15 cellular contexts compared by ENCODE assay signal in the genomic region with DNA sequence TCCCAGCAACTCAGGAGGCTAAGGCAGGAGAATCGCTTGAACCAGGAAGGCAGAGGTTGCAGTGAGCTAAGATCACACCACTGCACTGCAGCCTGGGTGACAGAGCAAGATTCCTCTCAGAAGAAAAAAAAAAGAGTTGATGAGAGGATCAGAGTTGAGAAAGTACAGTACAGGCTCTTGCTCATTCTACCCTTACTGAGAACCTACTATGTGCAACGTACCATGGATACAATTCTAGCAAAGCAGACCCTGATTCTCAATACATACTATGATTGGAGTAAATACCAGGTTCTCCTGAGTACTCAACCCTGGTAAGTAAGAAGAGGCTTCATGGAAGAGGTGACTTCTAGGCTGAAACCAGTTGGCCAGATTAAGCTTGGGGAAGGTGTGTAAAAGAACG. TPM values are rescaled to one million over a fixed set of nuclear protein-coding genes. Genes with fewer than 3 reads are reported as not detected.
DNase-seq lines count a peak whose midpoint lies in the region; ATAC-seq, FAIRE-seq and TF ChIP-seq lines count a peak whose summit lies in the region.
"Had no signal": no experiment of that assay in that cellular context is flagged by ENCODE, and none has a peak within 500 bp of the region (broad histone marks: within the 10 kb centered on the region; RNA-seq: fewer than 3 reads in every experiment).

No MANE protein-coding gene starts in this region.

- ATAC-seq in activated CD4-positive, alpha-beta T cell treated with anti-CD3 and anti-CD28 coated beads for 36 hours: no peak
- ATAC-seq in Panc1 (no peak), HG02763 (IDR thresholded peaks at IDR 0.05; ENCODE audit: unreplicated experiment) (no peak)

- peaks cover 32% of the 10 kb centered on the region for H3K36me3 Mint-ChIP-seq in activated CD4-positive, alpha-beta T cell treated with anti-CD3 and anti-CD28 coated beads for 36 hours (ENCODE audit: low read depth)
- H3K36me3 Mint-ChIP-seq in dendritic cell treated with granulocyte-macrophage colony-stimulating factor and Interleukin-4, amounts not matched to agents 40 ng/mL and 50 ng/mL, for 4 days (ENCODE audit: low read depth): peaks cover 48% of the 10 kb centered on the region
- H3K36me3 Mint-ChIP-seq in progenitor cell of endocrine pancreas (ENCODE audit: insufficient read depth): peaks cover 10% of the 10 kb centered on the region

- peaks cover 25% of the 10 kb centered on the region for H3K4me1 ChIP-seq in Panc1 (ENCODE audit: control insufficient read depth, insufficient read depth, low read length)

- TF ChIP-seq POLR2A in GM12892 (IDR thresholded peaks at IDR 0.05; ENCODE audit: low read depth, low read length): no peak

- H3K27me3 ChIP-seq in Panc1 (ENCODE audit: control insufficient read depth, insufficient read depth, low read length): no peaks in the 10 kb centered on the region

- H3K9me3 ChIP-seq in Panc1 (ENCODE audit: control insufficient read depth, insufficient read depth, low read depth, low read length): no peaks in the 10 kb centered on the region

- H3K27ac ChIP-seq in Panc1 (ENCODE audit: low read length): peak overlapping the region; percentile 94

- POLR2A ChIA-PET in activated CD4-positive, alpha-beta T cell treated with anti-CD3 and anti-CD28 coated beads for 36 hours (lab: Charles Lee): interaction anchor here (2.3 kb wide), 1 partner anchor 15 kb away, joined by 19 read pairs; no protein-coding TSS in a partner anchor
- POLR2A ChIA-PET in Panc1 (lab: Charles Lee): no interaction called here

- no peak for DNase-seq in activated CD4-positive, alpha-beta T cell treated with anti-CD3 and anti-CD28 coated beads for 36 hours
- DNase-seq in activated CD4-positive, alpha-beta T cell treated with anti-CD3 and anti-CD28 coated beads for 4 hours: no peak
- DNase-seq in Panc1 (ENCODE audit: low read depth, low spot score) (no peak), progenitor cell of endocrine pancreas (ENCODE audit: low spot score, unreplicated experiment) (no peak), anterior cingulate cortex (lab: John Stamatoyannopoulos, UW) (no peak), GM12892 (ENCODE audit: insufficient read length) (no peak)
- DNase-seq: GM23248, naive B cell, NCI-H510A treated with DMSO at 0.1 percent for 48 hours, RPMI8226, trophoblast cell had no signal

- no peak overlapping the region for H3K4me3 ChIP-seq in Panc1 (ENCODE audit: low read depth in 2 of 2, low read length in 2 of 2)

- TF ChIP-seq CTCF in Panc1 (IDR thresholded peaks at IDR 0.05) (no peak), progenitor cell of endocrine pancreas (IDR thresholded peaks at IDR 0.05; ENCODE audit: unreplicated experiment) (no peak)

- H3K27me3 Mint-ChIP-seq in activated CD4-positive, alpha-beta T cell treated with anti-CD3 and anti-CD28 coated beads for 36 hours: no peaks in the 10 kb centered on the region
- H3K27me3 Mint-ChIP-seq in dendritic cell treated with granulocyte-macrophage colony-stimulating factor and Interleukin-4, amounts not matched to agents 40 ng/mL and 50 ng/mL, for 4 days: no peaks in the 10 kb centered on the region
- no peaks in the 10 kb centered on the region for H3K27me3 Mint-ChIP-seq in progenitor cell of endocrine pancreas
- H3K27me3 Mint-ChIP-seq: naive B cell had no signal

- peaks cover 61% of the 10 kb centered on the region for H3K4me1 Mint-ChIP-seq in activated CD4-positive, alpha-beta T cell treated with anti-CD3 and anti-CD28 coated beads for 36 hours
- H3K4me1 Mint-ChIP-seq in dendritic cell treated with granulocyte-macrophage colony-stimulating factor and Interleukin-4, amounts not matched to agents 40 ng/mL and 50 ng/mL, for 4 days (ENCODE audit: low read depth): peaks cover 52% of the 10 kb centered on the region
- peaks cover 28% of the 10 kb centered on the region for H3K4me1 Mint-ChIP-seq in progenitor cell of endocrine pancreas (ENCODE audit: low read depth)

- intact Hi-C loops in activated CD4-positive, alpha-beta T cell treated with anti-CD3 and anti-CD28 coated beads for 36 hours (cut with DNase I, micrococcal nuclease): loop anchor here in 1 of 2 experiments (5.0 kb wide), 1 partner anchor 680 kb away; no protein-coding TSS in a partner anchor
- intact Hi-C loops in Panc1 (cut with micrococcal nuclease; ENCODE audit: unreplicated experiment): no loop called here
- intact Hi-C loops in dendritic cell treated with granulocyte-macrophage colony-stimulating factor and Interleukin-4, amounts not matched to agents 40 ng/mL and 50 ng/mL, for 4 days (cut with micrococcal nuclease): no loop called here

- peak overlapping the region; percentile 12 for H3K4me3 Mint-ChIP-seq in activated CD4-positive, alpha-beta T cell treated with anti-CD3 and anti-CD28 coated beads for 36 hours
- peak overlapping the region; percentile 67 for H3K4me3 Mint-ChIP-seq in dendritic cell treated with granulocyte-macrophage colony-stimulating factor and Interleukin-4, amounts not matched to agents 40 ng/mL and 50 ng/mL, for 4 days
- no peak overlapping the region for H3K4me3 Mint-ChIP-seq in progenitor cell of endocrine pancreas (ENCODE audit: low read depth)

- peak overlapping the region; percentile 80 for H3K27ac Mint-ChIP-seq in activated CD4-positive, alpha-beta T cell treated with anti-CD3 and anti-CD28 coated beads for 36 hours
- peak overlapping the region; percentile 90 for H3K27ac Mint-ChIP-seq in dendritic cell treated with granulocyte-macrophage colony-stimulating factor and Interleukin-4, amounts not matched to agents 40 ng/mL and 50 ng/mL, for 4 days
- peak overlapping the region; percentile 73 for H3K27ac Mint-ChIP-seq in progenitor cell of endocrine pancreas

- BruUV-seq in Panc1 (replicated peaks; lab: Mats Ljungman, UMichigan): no TSS peak

- FAIRE-seq in GM12892 (lab: Jason Lieb, UNC): no peak
- FAIRE-seq: TTC549 had no signal

- no peaks in the 10 kb centered on the region for H3K36me3 ChIP-seq in Panc1 (ENCODE audit: control insufficient read depth, insufficient read depth, low read length)

- CTCF ChIA-PET in activated CD4-positive, alpha-beta T cell treated with anti-CD3 and anti-CD28 coated beads for 36 hours (lab: Charles Lee): interaction anchor here (1.3 to 3.3 kb wide), 4 partner anchors 16 to 37 kb away, joined by 3 to 19 read pairs (median 12); no protein-coding TSS in a partner anchor
- CTCF ChIA-PET in Panc1 (lab: Charles Lee): no interaction called here

- no peaks in the 10 kb centered on the region for H3K9me3 Mint-ChIP-seq in activated CD4-positive, alpha-beta T cell treated with anti-CD3 and anti-CD28 coated beads for 36 hours (ENCODE audit: low read depth)
- H3K9me3 Mint-ChIP-seq in dendritic cell treated with granulocyte-macrophage colony-stimulating factor and Interleukin-4, amounts not matched to agents 40 ng/mL and 50 ng/mL, for 4 days: no peaks in the 10 kb centered on the region
- no peaks in the 10 kb centered on the region for H3K9me3 Mint-ChIP-seq in progenitor cell of endocrine pancreas (ENCODE audit: low read depth)
- H3K9me3 Mint-ChIP-seq: naive B cell had no signal

- in situ Hi-C loops in Panc1 (cut with HindIII; ENCODE audit: low pct_unique_long_range_greater_than_20kb, low sequenced_read_pairs): no loop called here

RNA-seq across cellular contexts. Expression of gene RFFL, which starts 1.2 kb away (rescaled TPM):
- total RNA-seq in activated CD4-positive, alpha-beta T cell treated with anti-CD3 and anti-CD28 coated beads for 36 hours: 10 to 100 TPM; 19.2 to 22.9 TPM
- total RNA-seq in Panc1 (2021; ENCODE audit: unreplicated experiment): 38.4 TPM
- 19.4 TPM for polyA plus RNA-seq in Panc1 (2012; ENCODE audit: insufficient read length)
- 34.0 and 35.2 TPM in 2 replicates for total RNA-seq in progenitor cell of endocrine pancreas
- polyA plus RNA-seq in GM12892 (2012; ENCODE audit: missing spikeins): 35.4 TPM

RNA-seq across cellular contexts. Expression of gene RAD51D, which starts 57.4 kb away (rescaled TPM):
- total RNA-seq in activated CD4-positive, alpha-beta T cell treated with anti-CD3 and anti-CD28 coated beads for 36 hours: 10 to 100 TPM; 19.9 to 31.8 TPM
- total RNA-seq in Panc1 (2021; ENCODE audit: unreplicated experiment) (25.9 TPM), progenitor cell of endocrine pancreas (16.0 and 18.8 TPM in 2 replicates)
- polyA plus RNA-seq in Panc1 (2012; ENCODE audit: insufficient read length): 14.1 TPM
- polyA plus RNA-seq in GM12892 (2012; ENCODE audit: missing spikeins): 21.0 TPM

RNA-seq across cellular contexts. Expression of gene FNDC8, which starts 59.1 kb away (rescaled TPM):
- not detected for total RNA-seq in activated CD4-positive, alpha-beta T cell treated with anti-CD3 and anti-CD28 coated beads for 36 hours
- total RNA-seq in Panc1 (2021; ENCODE audit: unreplicated experiment): not detected
- not detected for polyA plus RNA-seq in Panc1 (2012; ENCODE audit: insufficient read length)
- total RNA-seq in progenitor cell of endocrine pancreas: not detected in 2 replicates
- polyA plus RNA-seq in GM12892 (2012; ENCODE audit: missing spikeins): not detected
- total RNA-seq: A172, GM23248 had no signal
- polyA plus RNA-seq: GM23248 had no signal
